ENCODE assay signal across 8 cellular contexts in genomic region chr22:23070418-23071162, GRCh38. TPM values are rescaled to one million over a fixed set of nuclear protein-coding genes. Genes with fewer than 3 reads are reported as not detected.
DNase-seq lines count a peak whose midpoint lies in the region; ATAC-seq and TF ChIP-seq lines count a peak whose summit lies in the region.

Gene GNAZ (plus strand): TSS chr22:23070519. CDS start chr22:23095696, 25,177 bp downstream.

- H3K27me3 ChIP-seq in A673 (replicated peaks; ENCODE audit: insufficient read depth, low read depth, low read length, poor library complexity): no peaks in the 10 kb centered on the region

- POLR2A ChIA-PET in A673 (lab: Charles Lee; ENCODE audit: low non-redundant PET): no interaction called here

- no peak for TF ChIP-seq CTCF in A673 (conservative IDR thresholded peaks at IDR 0.05; ENCODE audit: low read depth, low read length)
- TF ChIP-seq CTCF in omental fat pad (IDR thresholded peaks at IDR 0.05): no peak

- peak within 1 kb of the TSS; percentile 75 for H3K4me3 ChIP-seq in A673 (ENCODE audit: low read depth, low read length, poor library complexity, severe bottlenecking)
- peak within 1 kb of the TSS; percentile 53 for H3K4me3 ChIP-seq in Jurkat, Clone E6-1 (ENCODE audit: low read length)

- BruUV-seq in A673 (replicated peaks; lab: Mats Ljungman, UMichigan): no TSS peak

- no peak within 1 kb of the TSS for H3K27ac ChIP-seq in A673 (ENCODE audit: low read depth, low read length, poor library complexity, severe bottlenecking)

- ATAC-seq in GM18520 (IDR thresholded peaks at IDR 0.05; ENCODE audit: unreplicated experiment): peak; percentile 10
- peak; percentile 67 for ATAC-seq in omental fat pad (ENCODE audit: low FRiP score)

- H3K4me1 ChIP-seq in A673 (ENCODE audit: insufficient read depth, low read length, poor library complexity, severe bottlenecking): peaks cover 6% of the 10 kb centered on the region

- DNase-seq in A673 (ENCODE audit: low spot score) (peak; percentile 11), activated T-helper 1 cell treated with Interleukin-2 at 50 U/mL for 16 hours (ENCODE audit: low read depth) (peak; percentile 13), globus pallidus (ENCODE audit: low spot score) (peak; percentile 38), omental fat pad (ENCODE audit: low spot score) (no peak), medulla oblongata (ENCODE audit: extremely low spot score) (no peak), HT-29 (ENCODE audit: low spot score) (no peak)
- no peak for DNase-seq in Jurkat, Clone E6-1 (ENCODE audit: low read depth, low spot score)

- H3K9me3 ChIP-seq in A673 (ENCODE audit: low read depth, low read length, poor library complexity, severe bottlenecking): no peaks in the 10 kb centered on the region

- H3K36me3 ChIP-seq in A673 (ENCODE audit: insufficient read depth, low read length, poor library complexity, severe bottlenecking): no peaks in the 10 kb centered on the region

- CTCF ChIA-PET in A673 (lab: Charles Lee): interaction anchor here (0.6 to 1.8 kb wide), 3 partner anchors 315 to 788 kb away, joined by 3 to 4 read pairs (median 3); no protein-coding TSS in a partner anchor

- intact Hi-C loops in A673 (cut with micrococcal nuclease; ENCODE audit: unreplicated experiment): no loop called here

RNA-seq across cellular contexts. Expression of gene GNAZ, which starts in this region (rescaled TPM):
- total RNA-seq in A673 (2021) (5.1 and 8.0 TPM in 2 replicates), omental fat pad (10 to 100 TPM in 3 of 4 donors, 1 to 10 TPM in 1; 8.6 to 25.1 (median 16.5) TPM)
- 4.0 TPM for polyA plus RNA-seq in Jurkat, Clone E6-1 (2012; ENCODE audit: insufficient read depth, insufficient read length)
- 3.1 and 6.0 TPM in 2 replicates for total RNA-seq in HT-29 (2014; rRNA removed; shearing (Covaris generic))

Comparison
In these comparisons a context has a peak if more than half of its experiments do, and no peak if none do; other contexts are left out.
1. DNase-seq: peak in A673 (single experiment), activated T-helper 1 cell treated with Interleukin-2 at 50 U/mL for 16 hours (single experiment) and globus pallidus (single experiment); none in Jurkat, Clone E6-1 (single experiment), omental fat pad (single experiment), medulla oblongata (single experiment) and HT-29 (single experiment).